Comparison of ENCODE assay signal across 15 cellular contexts in the genomic region with DNA sequence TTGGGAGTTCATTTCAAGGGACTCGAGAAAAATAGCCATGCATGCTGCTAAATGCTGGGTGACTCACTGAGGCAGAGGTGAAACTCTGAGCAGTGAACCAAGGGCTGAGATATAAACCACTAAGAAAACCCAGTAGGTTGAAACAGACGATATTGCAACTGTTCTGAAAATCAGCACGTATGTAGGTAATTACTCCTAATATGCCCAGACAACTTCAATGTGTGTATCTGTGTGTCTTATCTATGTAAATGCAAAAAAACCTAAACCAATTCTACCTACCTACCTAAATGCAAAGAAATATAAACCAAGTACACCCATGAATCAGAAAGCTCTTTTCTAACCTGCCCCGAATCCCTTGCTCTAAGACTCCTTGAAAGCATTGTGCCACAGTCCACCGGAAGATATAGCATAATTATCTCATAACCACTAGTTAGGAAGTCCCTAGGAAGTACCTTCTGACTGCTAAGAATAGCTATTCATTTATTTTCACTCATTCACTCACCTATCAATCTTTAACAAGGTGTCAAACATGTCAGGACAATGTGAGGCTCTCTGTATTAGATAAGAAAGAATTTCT.
DNase-seq lines count a peak whose midpoint lies in the region; ATAC-seq and TF ChIP-seq lines count a peak whose summit lies in the region.
"Had no signal": no experiment of that assay in that cellular context is flagged by ENCODE, and none has a peak within 500 bp of the region (broad histone marks: within the 10 kb centered on the region; RNA-seq: fewer than 3 reads in every experiment).

No MANE protein-coding gene starts in this region.

- H3K27ac ChIP-seq in sigmoid colon = no peak overlapping the region
- H3K27ac ChIP-seq: esophagus muscularis mucosa, thoracic aorta had no signal

- H3K36me3 Mint-ChIP-seq in activated T-helper 2 cell treated with anti-CD3 and anti-CD28 coated beads, Interferon-gamma antibody, Interleukin-2, Interleukin-4, amounts not matched to agents 10 μg/mL and 5 μg/mL and 100 μg/mL, durations not matched to agents 14 hours and 24 hours and 36 hours (ENCODE audit: low read depth) = peaks cover 23% of the 10 kb centered on the region

- ATAC-seq in GM18502 (IDR thresholded peaks at IDR 0.05; ENCODE audit: poor library complexity, unreplicated experiment) (peak; percentile 89), GM19452 (IDR thresholded peaks at IDR 0.05; ENCODE audit: unreplicated experiment) (peak; percentile 70), HG03039 (IDR thresholded peaks at IDR 0.05; ENCODE audit: unreplicated experiment) (peak; percentile 78)
- ATAC-seq: HCT116 had no signal

- no peaks in the 10 kb centered on the region for H3K36me3 ChIP-seq in sigmoid colon
- H3K36me3 ChIP-seq: esophagus muscularis mucosa, thoracic aorta had no signal

- peaks cover 12% of the 10 kb centered on the region for H3K9me3 Mint-ChIP-seq in activated T-helper 2 cell treated with anti-CD3 and anti-CD28 coated beads, Interferon-gamma antibody, Interleukin-2, Interleukin-4, amounts not matched to agents 10 μg/mL and 5 μg/mL and 100 μg/mL, durations not matched to agents 14 hours and 24 hours and 36 hours

- no peak for TF ChIP-seq CTCF in sigmoid colon (IDR thresholded peaks at IDR 0.05)

- peaks cover 0 to 4% (median 0%) of the 10 kb centered on the region in 4 donors for H3K9me3 ChIP-seq in sigmoid colon

- H3K4me3 ChIP-seq in sigmoid colon = no peak overlapping the region
- H3K4me3 ChIP-seq: esophagus muscularis mucosa, thoracic aorta had no signal

- peak overlapping the region; percentile 29 for H3K27ac Mint-ChIP-seq in activated T-helper 2 cell treated with anti-CD3 and anti-CD28 coated beads, Interferon-gamma antibody, Interleukin-2, Interleukin-4, amounts not matched to agents 10 μg/mL and 5 μg/mL and 100 μg/mL, durations not matched to agents 14 hours and 24 hours and 36 hours

- H3K4me1 Mint-ChIP-seq in activated T-helper 2 cell treated with anti-CD3 and anti-CD28 coated beads, Interferon-gamma antibody, Interleukin-2, Interleukin-4, amounts not matched to agents 10 μg/mL and 5 μg/mL and 100 μg/mL, durations not matched to agents 14 hours and 24 hours and 36 hours (ENCODE audit: low read depth) = peaks cover 24% of the 10 kb centered on the region

- H3K27me3 ChIP-seq in sigmoid colon = no peaks in the 10 kb centered on the region
- H3K27me3 ChIP-seq: esophagus muscularis mucosa had no signal

- TF ChIP-seq EP300 in sigmoid colon (IDR thresholded peaks at IDR 0.05) = no peak

- no peak for TF ChIP-seq POLR2A in sigmoid colon (IDR thresholded peaks at IDR 0.05)

- H3K4me1 ChIP-seq in sigmoid colon = no peaks in the 10 kb centered on the region
- H3K4me1 ChIP-seq: esophagus muscularis mucosa had no signal

- intact Hi-C loops in activated T-helper 2 cell treated with anti-CD3 and anti-CD28 coated beads, Interferon-gamma antibody, Interleukin-2, Interleukin-4, amounts not matched to agents 10 μg/mL and 5 μg/mL and 100 μg/mL, durations not matched to agents 14 hours and 24 hours and 36 hours (cut with micrococcal nuclease) = no loop called here
- intact Hi-C loops in sigmoid colon (cut with DNase I) = no loop called here

- H3K4me3 Mint-ChIP-seq in activated T-helper 2 cell treated with anti-CD3 and anti-CD28 coated beads, Interferon-gamma antibody, Interleukin-2, Interleukin-4, amounts not matched to agents 10 μg/mL and 5 μg/mL and 100 μg/mL, durations not matched to agents 14 hours and 24 hours and 36 hours (ENCODE audit: low read depth) = no peak overlapping the region

- no peaks in the 10 kb centered on the region for H3K27me3 Mint-ChIP-seq in activated T-helper 2 cell treated with anti-CD3 and anti-CD28 coated beads, Interferon-gamma antibody, Interleukin-2, Interleukin-4, amounts not matched to agents 10 μg/mL and 5 μg/mL and 100 μg/mL, durations not matched to agents 14 hours and 24 hours and 36 hours (ENCODE audit: low read depth)

- WGBS in sigmoid colon, 2 donors = 66 to 82% methylated on average over 5 of the region's 5 CpGs

- no peak for DNase-seq in activated T-helper 2 cell treated with anti-CD3 and anti-CD28 coated beads, Interferon-gamma antibody, Interleukin-2, Interleukin-4, amounts not matched to agents 10 μg/mL and 5 μg/mL and 100 μg/mL, durations not matched to agents 14 hours and 24 hours and 36 hours (ENCODE audit: low spot score)
- DNase-seq in NCI-H526 treated with DMSO at 0.1 percent for 48 hours (lab: John Stamatoyannopoulos, UW) = no peak
- DNase-seq in sigmoid colon = no peak
- no peak for DNase-seq in hippocampal formation (lab: John Stamatoyannopoulos, UW)
- DNase-seq in NAMALWA (ENCODE audit: low spot score) = no peak
- DNase-seq: activated gamma-delta T cell, Calu3, NCI-H1092, Right ventricle myocardium superior had no signal
